24 cellular contexts compared by ENCODE assay signal in genomic region chr5:53929596-53929995, GRCh38.
"Had no signal": no experiment of that assay in that cellular context is flagged by ENCODE, and none has a peak within 500 bp of the region (broad histone marks: within the 10 kb centered on the region; RNA-seq: fewer than 3 reads in every experiment).

No MANE protein-coding gene starts in this region.

- DNase-seq: KBM-7; MV-4-11; NCI-H1048; NCI-H1105; NCI-H1417; NCI-H1436 treated with DMSO at 0.1 percent for 48 hours; NCI-H187; NCI-H2029; NCI-H2081 treated with DMSO at 0.1 percent for 48 hours; NCI-H2171; NCI-H226; NCI-H446; NCI-H510A; NCI-H524 treated with DMSO at 0.1 percent for 48 hours; NCI-H69; NCI-H774; NK-92 treated with Interleukin-12 subunit alpha and Interleukin-12 subunit beta, amount 100 ng/mL, for 24 hours; PC-3; SHP77; SK-N-SH; SW 1271; T-helper 1 cell had no signal

- H3K9me3 ChIP-seq: SK-N-SH had no signal

- H3K27ac ChIP-seq: RWPE1 had no signal

- ATAC-seq: Panc1, PC-3 had no signal

- H3K9ac ChIP-seq: SK-N-SH had no signal

- H3K4me2 ChIP-seq: SK-N-SH had no signal
